21 cellular contexts compared by ENCODE assay signal in the genomic region with DNA sequence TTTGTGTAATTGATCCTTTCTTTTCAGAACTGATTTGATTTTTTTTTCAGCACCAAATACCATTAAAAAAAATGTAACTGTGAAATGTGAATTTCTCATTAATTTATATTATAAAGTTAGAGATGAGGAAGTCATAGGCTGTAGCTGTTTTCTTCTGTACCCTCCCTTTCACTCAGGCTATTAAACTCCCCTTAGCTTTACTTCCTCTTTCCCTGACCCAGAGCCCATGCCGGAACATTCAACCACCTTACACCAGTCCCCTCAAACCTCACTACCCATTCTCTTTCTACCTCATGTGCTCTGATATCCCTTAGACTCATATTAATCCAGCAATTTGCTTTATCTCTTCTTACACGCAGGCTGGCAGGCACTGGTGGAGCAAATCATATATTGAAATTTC. TPM values are rescaled to one million over a fixed set of nuclear protein-coding genes. Genes with fewer than 3 reads are reported as not detected.
A peak's percentile ranks its signal among the peaks of the same experiment; 100 is the strongest.
DNase-seq lines count a peak whose midpoint lies in the region; ATAC-seq and TF ChIP-seq lines count a peak whose summit lies in the region.
"Had no signal": no experiment of that assay in that cellular context is flagged by ENCODE, and none has a peak within 500 bp of the region (broad histone marks: within the 10 kb centered on the region; RNA-seq: fewer than 3 reads in every experiment).

No MANE protein-coding gene starts in this region.

- DNase-seq in SKM-1 treated with dmso at 0.1 percent for 144 hours (lab: John Stamatoyannopoulos, UW; ENCODE audit: unreplicated experiment) = peak; percentile 66
- no peak for DNase-seq in hippocampal formation (lab: John Stamatoyannopoulos, UW)
- DNase-seq in ecto neural progenitor cell (ENCODE audit: low spot score) = no peak
- no peak for DNase-seq in mesothelial cell of epicardium (ENCODE audit: low spot score in 2 of 2, unreplicated experiment in 2 of 2)
- DNase-seq: ACHN; activated CD8-positive, alpha-beta memory T cell treated with anti-CD3 and anti-CD28 coated beads for 24 hours; activated naive CD4-positive, alpha-beta T cell; hypothalamus; mammary epithelial cell; NCI-H2171 treated with DMSO at 0.1 percent for 48 hours; ovary; stimulated activated CD4-positive, alpha-beta T cell treated with anti-CD3 and anti-CD28 coated beads, Interleukin-15, amount 100 ng/mL, for 24 hours; stimulated activated CD8-positive, alpha-beta memory T cell treated with anti-CD3 and anti-CD28 coated beads, Interleukin-4, amount 100 ng/mL, for 48 hours; upper lobe of left lung had no signal

- no peak overlapping the region for H3K4me3 Mint-ChIP-seq in mesothelial cell of epicardium

- TF ChIP-seq CTCF in mesothelial cell of epicardium (IDR thresholded peaks at IDR 0.05; ENCODE audit: unreplicated experiment) = no peak

- H3K9me3 Mint-ChIP-seq in mesothelial cell of epicardium = no peaks in the 10 kb centered on the region

- ATAC-seq in GM18505 (IDR thresholded peaks at IDR 0.05; ENCODE audit: unreplicated experiment) (peak; percentile 63), GM21619 (IDR thresholded peaks at IDR 0.05; ENCODE audit: unreplicated experiment) (peak; percentile 49), HG03354 (IDR thresholded peaks at IDR 0.05; ENCODE audit: poor library complexity, severe bottlenecking, unreplicated experiment) (peak; percentile 76), GM19351 (IDR thresholded peaks at IDR 0.05; ENCODE audit: unreplicated experiment) (no peak)
- ATAC-seq: Panc1 had no signal

- H3K36me3 Mint-ChIP-seq in mesothelial cell of epicardium = no peaks in the 10 kb centered on the region

- H3K27ac Mint-ChIP-seq in mesothelial cell of epicardium = no peak overlapping the region

- no peaks in the 10 kb centered on the region for H3K4me1 Mint-ChIP-seq in mesothelial cell of epicardium

- peaks cover 3% of the 10 kb centered on the region for H3K27me3 Mint-ChIP-seq in mesothelial cell of epicardium (ENCODE audit: low read depth)

- no peak for TF ChIP-seq POLR2A in GM18505 (IDR thresholded peaks at IDR 0.05; ENCODE audit: borderline replicate concordance, extremely low read depth, insufficient read depth, insufficient read length)

RNA-seq across cellular contexts. Expression of a gene that starts 12.4 kb away (rescaled TPM):
- total RNA-seq in mesothelial cell of epicardium = 0.89 to 1.3 TPM (median 1.1 TPM) in 3 replicates
- total RNA-seq: T-helper 2 cell treated with Interferon-gamma antibody and Interleukin-4, amounts not matched to agents 100 ng/mL and 5 ng/mL, for 36 hours had no signal

RNA-seq across cellular contexts. Expression of a gene that starts 55.7 kb away (rescaled TPM):
- not detected in 3 replicates for total RNA-seq in mesothelial cell of epicardium
- total RNA-seq: bronchial epithelial cell had no signal
